21 cellular contexts compared by ENCODE assay signal in genomic region chr11:17221968-17222367, GRCh38. TPM values are rescaled to one million over a fixed set of nuclear protein-coding genes. Genes with fewer than 3 reads are reported as not detected.
DNase-seq lines count a peak whose midpoint lies in the region; ATAC-seq, FAIRE-seq and TF ChIP-seq lines count a peak whose summit lies in the region.
"Had no signal": no experiment of that assay in that cellular context is flagged by ENCODE, and none has a peak within 500 bp of the region (broad histone marks: within the 10 kb centered on the region; RNA-seq: fewer than 3 reads in every experiment).

No MANE protein-coding gene starts in this region.

- no peak overlapping the region for H3K4me3 Mint-ChIP-seq in HFFc6
- H3K4me3 Mint-ChIP-seq: activated CD4-positive, alpha-beta T cell treated with anti-CD3 and anti-CD28 coated beads for 36 hours; nephron progenitor cell had no signal

- in situ Hi-C loops in ACHN (cut with HindIII; ENCODE audit: low pct_ligation_motif_present, low pct_unique_long_range_greater_than_20kb, low sequenced_read_pairs), result no loop called here

- FAIRE-seq in RCC 7860 (lab: Jason Lieb, UNC), result no peak
- FAIRE-seq: D721Med, islet of Langerhans, urothelium cell line had no signal

- DNase-seq in ACHN, result peak; percentile 81
- DNase-seq in HFFc6, result peak; percentile 71
- peak; percentile 40 for DNase-seq in RCC 7860 (ENCODE audit: low spot score)
- peak; percentile 52 for DNase-seq in fibroblast of pulmonary artery (ENCODE audit: low read depth)
- no peak for DNase-seq in GDM1 (lab: John Stamatoyannopoulos, UW)
- DNase-seq in DMS79 (lab: John Stamatoyannopoulos, UW), result no peak
- no peak for DNase-seq in GM10266 (ENCODE audit: extremely low spot score)
- DNase-seq: activated CD4-positive, alpha-beta T cell treated with anti-CD3 and anti-CD28 coated beads for 36 hours; activated CD8-positive, alpha-beta memory T cell treated with anti-CD3 and anti-CD28 coated beads, Interleukin-2, amount 50 U/mL, for 48 hours; activated gamma-delta T cell treated with Interleukin-2 at 50 U/mL for 16 hours; NCI-H1417 treated with DMSO at 0.1 percent for 48 hours; NCI-H2227 treated with DMSO at 0.1 percent for 48 hours; nephron progenitor cell; NK-92 treated with Interleukin-12 subunit alpha and Interleukin-12 subunit beta, amount 100 ng/mL, for 24 hours; SHP77; stimulated activated naive CD8-positive, alpha-beta T cell treated with anti-CD3 and anti-CD28 coated beads, Interleukin-15, Interleukin-2, amounts not matched to agents 100 U/mL and 50 U/mL, for 24 hours; T1000 had no signal

- H3K27ac Mint-ChIP-seq in HFFc6, result peak overlapping the region; percentile 59; the same call in 1 of the 2 replicates
- H3K27ac Mint-ChIP-seq: activated CD4-positive, alpha-beta T cell treated with anti-CD3 and anti-CD28 coated beads for 36 hours; nephron progenitor cell had no signal

- H3K36me3 Mint-ChIP-seq in HFFc6 (ENCODE audit: low read depth), result no peaks in the 10 kb centered on the region

- H3K4me1 Mint-ChIP-seq in HFFc6 (ENCODE audit: low read depth), result peaks cover 31% of the 10 kb centered on the region
- H3K4me1 Mint-ChIP-seq: activated CD4-positive, alpha-beta T cell treated with anti-CD3 and anti-CD28 coated beads for 36 hours; nephron progenitor cell had no signal

- no peak for ATAC-seq in GM18867 (IDR thresholded peaks at IDR 0.05; ENCODE audit: unreplicated experiment)
- ATAC-seq: activated CD4-positive, alpha-beta T cell treated with anti-CD3 and anti-CD28 coated beads for 36 hours; stimulated activated naive CD8-positive, alpha-beta T cell treated with anti-CD3 and anti-CD28 coated beads, Interleukin-15, Interleukin-2, amounts not matched to agents 100 U/mL and 50 U/mL, for 24 hours had no signal

- H3K27me3 Mint-ChIP-seq in HFFc6 (ENCODE audit: insufficient read depth), result no peaks in the 10 kb centered on the region
- H3K27me3 Mint-ChIP-seq: activated CD4-positive, alpha-beta T cell treated with anti-CD3 and anti-CD28 coated beads for 36 hours had no signal

- TF ChIP-seq CTCF in HFFc6 (IDR thresholded peaks at IDR 0.05), result no peak
- no peak for TF ChIP-seq CTCF in fibroblast of pulmonary artery (IDR thresholded peaks at IDR 0.05; ENCODE audit: low read length, missing control alignments)
- TF ChIP-seq CTCF in GM10266 (IDR thresholded peaks at IDR 0.05; ENCODE audit: control insufficient read depth, insufficient read depth, low read depth, missing control alignments), result no peak

- H3K9me3 Mint-ChIP-seq in HFFc6, result no peaks in the 10 kb centered on the region
- H3K9me3 Mint-ChIP-seq: nephron progenitor cell had no signal

- H3K4me3 ChIP-seq in fibroblast of pulmonary artery (replicated peaks; ENCODE audit: low read depth, low read length), result no peak overlapping the region

RNA-seq across cellular contexts. Expression of gene PIK3C2A, which starts 14.2 kb away (rescaled TPM):
- 10 to 100 TPM; 52.7 to 60.7 (median 57.6) TPM for total RNA-seq in HFFc6 (2021; fragmentation: NEBNext Ultra II Directional; extraction: Animal tissue kit (Norgen Biotek cat#: 25700))

RNA-seq across cellular contexts. Expression of gene NUCB2, which starts 54.6 kb away (rescaled TPM):
- total RNA-seq in HFFc6 (2021; fragmentation: NEBNext Ultra II Directional; extraction: Animal tissue kit (Norgen Biotek cat#: 25700)), result 100 to 1,000 TPM; 124 to 180 (median 161) TPM

Comparison
In these comparisons a context has a peak if more than half of its experiments do, and no peak if none do; other contexts are left out.
1. DNase-seq: peak in ACHN (single experiment), HFFc6 (single experiment), RCC 7860 (single experiment) and fibroblast of pulmonary artery (single experiment); none in GDM1 (single experiment), DMS79 (single experiment) and GM10266 (single experiment).